Comparison of ENCODE assay signal across 11 cellular contexts in the genomic region with DNA sequence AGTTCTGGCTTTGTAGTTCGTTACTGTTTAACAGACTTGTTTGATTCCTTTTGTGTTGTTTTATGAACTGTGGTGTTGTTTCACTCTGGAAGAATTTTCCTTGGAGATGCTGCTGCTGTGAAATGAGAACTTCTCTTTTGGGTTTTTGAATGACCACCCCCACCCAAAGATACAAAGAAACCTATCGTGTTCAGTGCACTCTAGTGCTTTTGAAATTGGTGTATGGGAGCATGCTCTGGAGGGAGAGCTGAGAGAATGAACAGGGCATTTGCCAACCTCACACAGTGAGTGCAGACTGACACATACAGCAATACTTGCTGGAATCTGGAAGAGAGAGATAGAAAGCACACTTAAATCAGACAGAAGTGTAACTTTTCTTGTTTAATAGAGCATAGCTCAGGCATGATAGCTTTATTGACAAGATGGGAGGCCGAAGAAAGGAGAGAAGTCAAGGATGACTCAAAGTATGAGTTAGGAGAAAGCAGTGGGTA.
DNase-seq lines count a peak whose midpoint lies in the region; ATAC-seq, FAIRE-seq and TF ChIP-seq lines count a peak whose summit lies in the region.
"Had no signal": no experiment of that assay in that cellular context is flagged by ENCODE, and none has a peak within 500 bp of the region (broad histone marks: within the 10 kb centered on the region; RNA-seq: fewer than 3 reads in every experiment).

No MANE protein-coding gene starts in this region.

- ATAC-seq in activated T-cell treated with anti-CD3 and anti-CD28 coated beads, Interleukin-2, amount 50 U/mL, for 4 hours: no peak

- 35 to 41% methylated on average over 2 to 3 of the region's 3 CpGs for WGBS in transverse colon (ENCODE audit: low coverage in 1 of 2), 2 donors

- peak overlapping the region; percentile 24 for H3K4me3 ChIP-seq in astrocyte (ENCODE audit: insufficient read depth, low read depth, low read length)
- H3K4me3 ChIP-seq in transverse colon: no peak overlapping the region

- peak; percentile 41 for FAIRE-seq in astrocyte (lab: Jason Lieb, UNC)

- peaks cover 3% of the 10 kb centered on the region for H3K79me2 ChIP-seq in astrocyte (ENCODE audit: insufficient read depth, low read length)

- H3K9me3 ChIP-seq in astrocyte (ENCODE audit: insufficient read depth, low read depth, low read length) (no peaks in the 10 kb centered on the region), transverse colon (no peaks in the 10 kb centered on the region)

- H3K9ac ChIP-seq in astrocyte (ENCODE audit: low read length): peak overlapping the region; percentile 63

- no peaks in the 10 kb centered on the region for H3K9me3 Mint-ChIP-seq in astrocyte (ENCODE audit: unreplicated experiment)
- H3K9me3 Mint-ChIP-seq in activated T-cell treated with anti-CD3 and anti-CD28 coated beads, Interleukin-2, amount 50 U/mL, for 4 hours: peaks cover 6% of the 10 kb centered on the region
- H3K9me3 Mint-ChIP-seq: mesothelial cell of epicardium had no signal

- no peaks in the 10 kb centered on the region for H3K27me3 Mint-ChIP-seq in astrocyte (ENCODE audit: low read depth, unreplicated experiment)
- H3K27me3 Mint-ChIP-seq in activated T-cell treated with anti-CD3 and anti-CD28 coated beads, Interleukin-2, amount 50 U/mL, for 4 hours (ENCODE audit: low read depth): no peaks in the 10 kb centered on the region
- H3K27me3 Mint-ChIP-seq: activated naive CD8-positive, alpha-beta T cell treated with anti-CD3 and anti-CD28 coated beads for 36 hours had no signal

- H3K4me3 Mint-ChIP-seq in astrocyte (ENCODE audit: unreplicated experiment): no peak overlapping the region
- H3K4me3 Mint-ChIP-seq in activated T-cell treated with anti-CD3 and anti-CD28 coated beads, Interleukin-2, amount 50 U/mL, for 4 hours: no peak overlapping the region
- H3K4me3 Mint-ChIP-seq: activated naive CD8-positive, alpha-beta T cell treated with anti-CD3 and anti-CD28 coated beads for 36 hours; mesothelial cell of epicardium had no signal

- peak overlapping the region; percentile 75 for H3K4me2 ChIP-seq in astrocyte (ENCODE audit: low read length)

- H2AFZ ChIP-seq in astrocyte (ENCODE audit: low read depth, low read length): no peak overlapping the region

- H3K4me1 Mint-ChIP-seq in astrocyte (ENCODE audit: low read depth, unreplicated experiment): peaks cover 26% of the 10 kb centered on the region
- no peaks in the 10 kb centered on the region for H3K4me1 Mint-ChIP-seq in activated T-cell treated with anti-CD3 and anti-CD28 coated beads, Interleukin-2, amount 50 U/mL, for 4 hours (ENCODE audit: low read depth)

- H3K27ac ChIP-seq in astrocyte (ENCODE audit: low read depth, low read length) (peak overlapping the region; percentile 85), transverse colon (peak overlapping the region; percentile 49 to 67 (median 54))

- H3K27me3 ChIP-seq in astrocyte (ENCODE audit: insufficient read depth, low read length) (no peaks in the 10 kb centered on the region), transverse colon (no peaks in the 10 kb centered on the region)

- H3K36me3 ChIP-seq in astrocyte (ENCODE audit: insufficient read depth, low read length) (no peaks in the 10 kb centered on the region), transverse colon (no peaks in the 10 kb centered on the region)

- TF ChIP-seq POLR2A in transverse colon (IDR thresholded peaks at IDR 0.05): no peak

- DNase-seq in SHP77 treated with DMSO at 0.1 percent for 48 hours (lab: John Stamatoyannopoulos, UW) (peak; percentile 11), SHP77 (lab: John Stamatoyannopoulos, UW) (no peak), astrocyte (ENCODE audit: low read depth) (peak; percentile 68), kidney tubule cell (ENCODE audit: low spot score) (peak; percentile 97), transverse colon (no peak), ecto neural progenitor cell (ENCODE audit: low spot score) (no peak), NCI-H526 (lab: John Stamatoyannopoulos, UW) (no peak)
- no peak for DNase-seq in activated T-cell treated with anti-CD3 and anti-CD28 coated beads, Interleukin-2, amount 50 U/mL, for 4 hours
- DNase-seq: activated naive CD8-positive, alpha-beta T cell treated with anti-CD3 and anti-CD28 coated beads for 36 hours; hippocampal formation had no signal

- in situ Hi-C loops in transverse colon (cut with MboI; ENCODE audit: low pct_ligation_motif_present in 1 of 4, low pct_unique_long_range_greater_than_20kb in 1 of 4, low sequenced_read_pairs in 3 of 4): no loop called here

- H3K36me3 Mint-ChIP-seq in astrocyte (ENCODE audit: low read depth, unreplicated experiment): peaks cover 11% of the 10 kb centered on the region
- no peaks in the 10 kb centered on the region for H3K36me3 Mint-ChIP-seq in activated T-cell treated with anti-CD3 and anti-CD28 coated beads, Interleukin-2, amount 50 U/mL, for 4 hours (ENCODE audit: insufficient read depth)
- H3K36me3 Mint-ChIP-seq: activated naive CD8-positive, alpha-beta T cell treated with anti-CD3 and anti-CD28 coated beads for 36 hours had no signal

- no peak for TF ChIP-seq EP300 in transverse colon (IDR thresholded peaks at IDR 0.05; ENCODE audit: low read depth)

- peaks cover 34% of the 10 kb centered on the region for H3K4me1 ChIP-seq in astrocyte (ENCODE audit: insufficient read depth, low read length)
- peaks cover 5 to 20% (median 6%) of the 10 kb centered on the region in 4 donors for H3K4me1 ChIP-seq in transverse colon

- no peaks in the 10 kb centered on the region for H4K20me1 ChIP-seq in astrocyte (ENCODE audit: insufficient read depth, low read length)

- intact Hi-C loops in transverse colon (cut with DNase I; ENCODE audit: low total_unique reads): no loop called here

- H3K27ac Mint-ChIP-seq in astrocyte (ENCODE audit: unreplicated experiment): no peak overlapping the region
- H3K27ac Mint-ChIP-seq: activated naive CD8-positive, alpha-beta T cell treated with anti-CD3 and anti-CD28 coated beads for 36 hours; mesothelial cell of epicardium had no signal

- TF ChIP-seq CTCF in astrocyte (IDR thresholded peaks at IDR 0.05; ENCODE audit: insufficient read depth, low read depth, low read length) (no peak), transverse colon (IDR thresholded peaks at IDR 0.05) (no peak)

Comparison
In these comparisons a context has a peak if more than half of its experiments do, and no peak if none do; other contexts are left out.
1. DNase-seq: peak in SHP77 treated with DMSO at 0.1 percent for 48 hours (single experiment), astrocyte (single experiment) and kidney tubule cell (single experiment); none in SHP77 (0 of 2), transverse colon (single experiment), activated T-cell treated with anti-CD3 and anti-CD28 coated beads, Interleukin-2, amount 50 U/mL, for 4 hours (single experiment), ecto neural progenitor cell (single experiment) and NCI-H526 (0 of 2).